1 cellular context compared by ENCODE assay signal in genomic region chr3:14473411-14473891, GRCh38.
TF ChIP-seq lines count a peak whose summit lies in the region.

No MANE protein-coding gene starts in this region.

TF ChIP-seq in HCT116, 20 proteins besides CTCF, POLR2A, EP300 and RAD21 (continued from another document):
- TF ChIP-seq ZBTB33 (IDR thresholded peaks at IDR 0.05; ENCODE audit: extremely low read depth, insufficient replicate concordance, low read length) (no peak), EGR1 (IDR thresholded peaks at IDR 0.05; ENCODE audit: low read depth) (no peak)
